Comparison of ENCODE assay signal across 10 cellular contexts in the genomic region with DNA sequence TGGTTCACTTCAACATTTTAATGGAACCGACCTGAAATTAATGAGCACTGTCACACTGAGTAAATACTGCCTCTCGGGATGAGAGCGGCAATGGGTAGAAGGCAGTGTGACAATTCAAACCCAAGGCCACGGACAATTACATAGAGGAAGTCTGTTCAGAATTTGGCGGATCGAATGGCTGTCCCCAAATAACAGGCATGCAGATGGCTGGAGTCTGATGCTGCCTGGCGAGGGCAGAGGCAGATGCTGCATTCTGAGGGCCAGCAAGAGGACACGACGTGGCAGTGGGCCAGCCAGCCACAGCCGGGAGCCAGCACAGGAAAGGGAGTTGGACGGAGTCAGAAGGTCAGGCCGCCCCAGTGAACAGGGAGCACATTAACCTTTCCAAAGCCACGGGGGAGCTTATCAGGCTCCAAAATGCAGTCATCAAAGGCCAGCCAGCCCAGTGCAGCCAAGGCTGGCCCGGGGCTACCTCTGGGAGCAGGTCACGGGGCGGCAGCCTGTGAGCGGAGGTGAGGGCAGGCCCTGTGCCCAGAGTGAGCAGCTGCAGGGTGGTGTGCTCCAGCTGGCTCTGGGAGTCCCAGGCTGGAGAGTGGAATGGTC.
A peak's percentile ranks its signal among the peaks of the same experiment; 100 is the strongest.
DNase-seq lines count a peak whose midpoint lies in the region; ATAC-seq and TF ChIP-seq lines count a peak whose summit lies in the region.
"Had no signal": no experiment of that assay in that cellular context is flagged by ENCODE, and none has a peak within 500 bp of the region (broad histone marks: within the 10 kb centered on the region; RNA-seq: fewer than 3 reads in every experiment).

No MANE protein-coding gene starts in this region.

- no peaks in the 10 kb centered on the region for H3K9me2 ChIP-seq in Karpas-422 (replicated peaks; ENCODE audit: insufficient read depth, low read length)

- H3K4me1 ChIP-seq in Karpas-422 (ENCODE audit: low read length), result peaks cover 24% of the 10 kb centered on the region

- H3K27me3 Mint-ChIP-seq in activated T-cell treated with anti-CD3 and anti-CD28 coated beads, Interleukin-2, amount 50 U/mL, for 4 hours (ENCODE audit: low read depth), result no peaks in the 10 kb centered on the region

- H3K27ac ChIP-seq in Karpas-422 (ENCODE audit: low read length) (peak overlapping the region; percentile 59), coronary artery (peak overlapping the region; percentile 33 to 73)

- H3K27me3 ChIP-seq in Karpas-422 (ENCODE audit: low read length), result no peaks in the 10 kb centered on the region

- no peak for DNase-seq in Karpas-422
- no peak for DNase-seq in coronary artery (ENCODE audit: low spot score)
- DNase-seq in medulla oblongata (ENCODE audit: extremely low spot score), result peak; percentile 57
- peak; percentile 30 for DNase-seq in superior temporal gyrus (ENCODE audit: extremely low spot score)
- DNase-seq in activated T-cell treated with anti-CD3 and anti-CD28 coated beads, Interleukin-2, amount 50 U/mL, for 4 hours, result no peak
- DNase-seq in SW480 (ENCODE audit: low spot score), result no peak
- no peak for DNase-seq in SIG-M5 treated with dmso at 0.1 percent for 504 hours (lab: John Stamatoyannopoulos, UW; ENCODE audit: unreplicated experiment)
- DNase-seq: activated CD8-positive, alpha-beta memory T cell treated with anti-CD3 and anti-CD28 coated beads, Interleukin-2, amount 50 U/mL, for 4 hours; central memory CD4-positive, alpha-beta T cell had no signal

- H3K9me3 Mint-ChIP-seq in activated T-cell treated with anti-CD3 and anti-CD28 coated beads, Interleukin-2, amount 50 U/mL, for 4 hours, result peaks cover 3% of the 10 kb centered on the region

- H3K36me3 Mint-ChIP-seq in activated T-cell treated with anti-CD3 and anti-CD28 coated beads, Interleukin-2, amount 50 U/mL, for 4 hours (ENCODE audit: insufficient read depth), result no peaks in the 10 kb centered on the region

- H4K20me1 ChIP-seq in Karpas-422 (ENCODE audit: insufficient read depth, low read depth, low read length), result no peaks in the 10 kb centered on the region

- no peak overlapping the region for H2AFZ ChIP-seq in Karpas-422 (ENCODE audit: low read length)

- H3K4me3 ChIP-seq in Karpas-422 (ENCODE audit: low read length), result no peak overlapping the region
- H3K4me3 ChIP-seq in coronary artery, result no peak overlapping the region

- ATAC-seq in activated T-cell treated with anti-CD3 and anti-CD28 coated beads, Interleukin-2, amount 50 U/mL, for 4 hours, result no peak
- no peak for ATAC-seq in GM21529 (IDR thresholded peaks at IDR 0.05; ENCODE audit: unreplicated experiment)

- H3K4me2 ChIP-seq in Karpas-422 (ENCODE audit: low read depth, low read length, poor library complexity, severe bottlenecking), result no peak overlapping the region

- H3K4me3 Mint-ChIP-seq in activated T-cell treated with anti-CD3 and anti-CD28 coated beads, Interleukin-2, amount 50 U/mL, for 4 hours, result no peak overlapping the region

- peaks cover 2% of the 10 kb centered on the region for H3K4me1 Mint-ChIP-seq in activated T-cell treated with anti-CD3 and anti-CD28 coated beads, Interleukin-2, amount 50 U/mL, for 4 hours (ENCODE audit: low read depth)

- no peak for TF ChIP-seq CTCF in coronary artery (IDR thresholded peaks at IDR 0.05)

- no peaks in the 10 kb centered on the region for H3K79me2 ChIP-seq in Karpas-422 (ENCODE audit: low read length)

- H3K9me3 ChIP-seq in Karpas-422 (ENCODE audit: low read length), result no peaks in the 10 kb centered on the region; the same call in 1 of the 2 replicates

- no peaks in the 10 kb centered on the region for H3K36me3 ChIP-seq in Karpas-422 (ENCODE audit: insufficient read depth, low read length)

- no peak overlapping the region for H3K9ac ChIP-seq in Karpas-422 (ENCODE audit: low read length)

Comparison
In these comparisons a context has a peak if more than half of its experiments do, and no peak if none do; other contexts are left out.
1. DNase-seq: peak in medulla oblongata (single experiment) and superior temporal gyrus (single experiment); none in Karpas-422 (single experiment), coronary artery (single experiment), activated T-cell treated with anti-CD3 and anti-CD28 coated beads, Interleukin-2, amount 50 U/mL, for 4 hours (single experiment), SW480 (single experiment) and SIG-M5 treated with dmso at 0.1 percent for 504 hours (single experiment).